23 cellular contexts compared by ENCODE assay signal in the genomic region with DNA sequence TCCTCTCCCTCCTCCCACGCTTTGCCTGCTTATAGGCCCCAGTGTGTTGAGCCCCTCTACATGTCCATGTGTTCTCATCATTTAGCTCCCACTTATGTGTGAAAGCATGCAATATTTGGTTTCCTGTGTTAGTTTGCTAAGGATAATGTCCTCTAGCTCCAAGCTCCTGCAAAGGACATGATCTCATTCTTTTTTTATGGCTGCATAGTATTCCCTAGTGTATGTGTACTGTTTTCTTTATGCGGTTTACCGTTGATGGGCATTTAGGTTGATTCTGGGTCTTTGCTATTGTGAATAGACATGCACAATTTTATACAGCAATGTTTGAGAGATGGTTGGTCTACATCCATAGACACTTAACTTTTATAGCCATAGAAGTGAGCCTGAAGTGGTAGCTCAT. TPM values are rescaled to one million over a fixed set of nuclear protein-coding genes. Genes with fewer than 3 reads are reported as not detected.
A peak's percentile ranks its signal among the peaks of the same experiment; 100 is the strongest.
DNase-seq lines count a peak whose midpoint lies in the region; ATAC-seq and TF ChIP-seq lines count a peak whose summit lies in the region.
"Had no signal": no experiment of that assay in that cellular context is flagged by ENCODE, and none has a peak within 500 bp of the region (broad histone marks: within the 10 kb centered on the region; RNA-seq: fewer than 3 reads in every experiment).

No MANE protein-coding gene starts in this region.

- DNase-seq in T-helper 1 cell (no peak), GM23338 (ENCODE audit: low spot score) (no peak), hepatocyte (ENCODE audit: low spot score) (no peak), NCI-H1417 (lab: John Stamatoyannopoulos, UW) (no peak)
- no peak for DNase-seq in activated naive CD8-positive, alpha-beta T cell treated with anti-CD3 and anti-CD28 coated beads, Interleukin-2, amount 10 ng/mL, durations not matched to agents 7 days and 5 days
- DNase-seq: activated CD8-positive, alpha-beta memory T cell treated with anti-CD3 and anti-CD28 coated beads for 24 hours; brain microvascular endothelial cell; DMS53; H9; Karpas-422; NCI-H1105 treated with DMSO at 0.1 percent for 48 hours; NCI-H69; PC-3; posterior cingulate gyrus; stimulated activated CD4-positive, alpha-beta T cell treated with anti-CD3 and anti-CD28 coated beads, Interleukin-4, amount 100 ng/mL, for 4 hours; tibial artery had no signal

- ATAC-seq in GM23338 (no peak), GM18511 (IDR thresholded peaks at IDR 0.05; ENCODE audit: unreplicated experiment) (no peak)
- no peak for ATAC-seq in activated naive CD8-positive, alpha-beta T cell treated with anti-CD3 and anti-CD28 coated beads, Interleukin-2, amount 10 ng/mL, durations not matched to agents 7 days and 5 days (ENCODE audit: low read depth)
- ATAC-seq: esophagus mucosa, PC-3 had no signal

- H3K36me3 Mint-ChIP-seq in T-helper 1 cell treated with Interleukin-12 subunit alpha and Interleukin-12 subunit beta and Interleukin-4 antibody, amounts not matched to agents 30 μg/mL and 1 μg/mL, for 36 hours (ENCODE audit: low read depth), result peaks cover 84% of the 10 kb centered on the region
- H3K36me3 Mint-ChIP-seq in GM23338 (ENCODE audit: low read depth), result peaks cover 80% of the 10 kb centered on the region
- H3K36me3 Mint-ChIP-seq in activated naive CD8-positive, alpha-beta T cell treated with anti-CD3 and anti-CD28 coated beads, Interleukin-2, amount 10 ng/mL, durations not matched to agents 7 days and 5 days, result peaks cover 67% of the 10 kb centered on the region

- no peaks in the 10 kb centered on the region for H3K9me2 ChIP-seq in GM23338 (ENCODE audit: insufficient read depth)
- H3K9me2 ChIP-seq in hepatocyte (replicated peaks; ENCODE audit: insufficient read depth), result no peaks in the 10 kb centered on the region

- H3K9me3 ChIP-seq in neutrophil (no peaks in the 10 kb centered on the region), hepatocyte (ENCODE audit: low read depth) (no peaks in the 10 kb centered on the region)
- H3K9me3 ChIP-seq: SJSA1, tibial artery had no signal

- H3K27me3 ChIP-seq in GM23338 (ENCODE audit: insufficient read depth) (no peaks in the 10 kb centered on the region), neutrophil (no peaks in the 10 kb centered on the region), hepatocyte (no peaks in the 10 kb centered on the region)
- H3K27me3 ChIP-seq: brain microvascular endothelial cell, SJSA1, tibial artery had no signal

- peak overlapping the region; percentile 70 for H3K4me3 Mint-ChIP-seq in T-helper 1 cell treated with Interleukin-12 subunit alpha and Interleukin-12 subunit beta and Interleukin-4 antibody, amounts not matched to agents 30 μg/mL and 1 μg/mL, for 36 hours
- no peak overlapping the region for H3K4me3 Mint-ChIP-seq in GM23338
- H3K4me3 Mint-ChIP-seq in activated naive CD8-positive, alpha-beta T cell treated with anti-CD3 and anti-CD28 coated beads, Interleukin-2, amount 10 ng/mL, durations not matched to agents 7 days and 5 days, result peak overlapping the region; percentile 80
- H3K4me3 Mint-ChIP-seq: dendritic cell treated with granulocyte-macrophage colony-stimulating factor and Interleukin-4, amounts not matched to agents 40 ng/mL and 50 ng/mL, for 4 days; H9 had no signal

- H4K20me1 ChIP-seq in GM23338 (replicated peaks; ENCODE audit: insufficient read depth) (peaks cover 50% of the 10 kb centered on the region), hepatocyte (ENCODE audit: insufficient read depth, poor library complexity, severe bottlenecking) (peaks cover 14% of the 10 kb centered on the region)

- H2AFZ ChIP-seq in GM23338, result no peak overlapping the region
- no peak overlapping the region for H2AFZ ChIP-seq in hepatocyte

- POLR2A ChIA-PET in activated naive CD8-positive, alpha-beta T cell treated with anti-CD3 and anti-CD28 coated beads, Interleukin-2, amount 10 ng/mL, durations not matched to agents 7 days and 5 days (lab: Charles Lee), result interaction anchor here (1.0 kb wide), 1 partner anchor 305 kb away, joined by 4 read pairs; the partner anchor contains the start of gene ETFBKMT

- TF ChIP-seq CTCF in GM23338 (conservative IDR thresholded peaks at IDR 0.05; ENCODE audit: low read depth in 2 of 2) (no peak), neutrophil (IDR thresholded peaks at IDR 0.05) (no peak), hepatocyte (IDR thresholded peaks at IDR 0.05; ENCODE audit: poor library complexity) (no peak)

- peaks cover 97% of the 10 kb centered on the region for H3K79me2 ChIP-seq in GM23338 (replicated peaks; ENCODE audit: insufficient read depth)
- H3K79me2 ChIP-seq in hepatocyte, result peaks cover 90% of the 10 kb centered on the region

- H3K27ac Mint-ChIP-seq in T-helper 1 cell treated with Interleukin-12 subunit alpha and Interleukin-12 subunit beta and Interleukin-4 antibody, amounts not matched to agents 30 μg/mL and 1 μg/mL, for 36 hours, result peak overlapping the region; percentile 72
- no peak overlapping the region for H3K27ac Mint-ChIP-seq in GM23338
- peak overlapping the region; percentile 83 for H3K27ac Mint-ChIP-seq in activated naive CD8-positive, alpha-beta T cell treated with anti-CD3 and anti-CD28 coated beads, Interleukin-2, amount 10 ng/mL, durations not matched to agents 7 days and 5 days
- H3K27ac Mint-ChIP-seq: dendritic cell treated with granulocyte-macrophage colony-stimulating factor and Interleukin-4, amounts not matched to agents 40 ng/mL and 50 ng/mL, for 4 days had no signal

- H3F3A ChIP-seq in GM23338 (replicated peaks; ENCODE audit: low read depth), result peaks cover 19% of the 10 kb centered on the region

- H3K4me2 ChIP-seq in GM23338, result no peak overlapping the region
- H3K4me2 ChIP-seq in hepatocyte, result no peak overlapping the region

- H3K4me3 ChIP-seq in GM23338, result no peak overlapping the region
- H3K4me3 ChIP-seq in neutrophil (ENCODE audit: low read depth in 1 of 2, low read length in 1 of 2), result peak overlapping the region; percentile 34 to 83
- no peak overlapping the region for H3K4me3 ChIP-seq in hepatocyte
- H3K4me3 ChIP-seq: SJSA1, tibial artery had no signal

- H3K36me3 ChIP-seq in GM23338 (ENCODE audit: insufficient read depth) (peaks cover 26% of the 10 kb centered on the region), neutrophil (peaks cover 83% of the 10 kb centered on the region), hepatocyte (replicated peaks; ENCODE audit: insufficient read depth, low read depth) (no peaks in the 10 kb centered on the region)

- H3K27ac ChIP-seq in GM23338 (ENCODE audit: low read depth), result 0 out of 2 replicates have a peak overlapping the region, but pooled peaks have one; percentile 42
- H3K27ac ChIP-seq in neutrophil, result peak overlapping the region; percentile 100
- H3K27ac ChIP-seq in hepatocyte, result no peak overlapping the region
- H3K27ac ChIP-seq: 22Rv1, brain microvascular endothelial cell, SJSA1, tibial artery had no signal

- H3K9me3 Mint-ChIP-seq in T-helper 1 cell treated with Interleukin-12 subunit alpha and Interleukin-12 subunit beta and Interleukin-4 antibody, amounts not matched to agents 30 μg/mL and 1 μg/mL, for 36 hours, result peaks cover 24% of the 10 kb centered on the region
- H3K9me3 Mint-ChIP-seq in GM23338, result peaks cover 7% of the 10 kb centered on the region
- H3K9me3 Mint-ChIP-seq in activated naive CD8-positive, alpha-beta T cell treated with anti-CD3 and anti-CD28 coated beads, Interleukin-2, amount 10 ng/mL, durations not matched to agents 7 days and 5 days, result peaks cover 4% of the 10 kb centered on the region

- H3K27me3 Mint-ChIP-seq in T-helper 1 cell treated with Interleukin-12 subunit alpha and Interleukin-12 subunit beta and Interleukin-4 antibody, amounts not matched to agents 30 μg/mL and 1 μg/mL, for 36 hours (ENCODE audit: low read depth), result no peaks in the 10 kb centered on the region
- H3K27me3 Mint-ChIP-seq in GM23338 (ENCODE audit: insufficient read depth, low read depth, poor library complexity), result peaks cover 5% of the 10 kb centered on the region
- no peaks in the 10 kb centered on the region for H3K27me3 Mint-ChIP-seq in activated naive CD8-positive, alpha-beta T cell treated with anti-CD3 and anti-CD28 coated beads, Interleukin-2, amount 10 ng/mL, durations not matched to agents 7 days and 5 days
- H3K27me3 Mint-ChIP-seq: dendritic cell treated with granulocyte-macrophage colony-stimulating factor and Interleukin-4, amounts not matched to agents 40 ng/mL and 50 ng/mL, for 4 days had no signal

- WGBS in hepatocyte (ENCODE audit: low lambda C conversion rate, missing lambda C conversion rate), result 99% methylated on average over 3 of the region's 3 CpGs

- H3K4me1 ChIP-seq in GM23338 (ENCODE audit: insufficient read depth) (peaks cover 54% of the 10 kb centered on the region), neutrophil (ENCODE audit: control insufficient read depth in 1 of 2, insufficient read depth in 1 of 2, low read depth in 1 of 2, low read length in 1 of 2) (peaks cover 70 to 80% of the 10 kb centered on the region in 2 experiments), hepatocyte (ENCODE audit: insufficient read depth) (peaks cover 7% of the 10 kb centered on the region)

- H3K4me1 Mint-ChIP-seq in T-helper 1 cell treated with Interleukin-12 subunit alpha and Interleukin-12 subunit beta and Interleukin-4 antibody, amounts not matched to agents 30 μg/mL and 1 μg/mL, for 36 hours (ENCODE audit: low read depth), result peaks cover 65% of the 10 kb centered on the region
- H3K4me1 Mint-ChIP-seq in GM23338, result peaks cover 51% of the 10 kb centered on the region
- H3K4me1 Mint-ChIP-seq in activated naive CD8-positive, alpha-beta T cell treated with anti-CD3 and anti-CD28 coated beads, Interleukin-2, amount 10 ng/mL, durations not matched to agents 7 days and 5 days, result peaks cover 67% of the 10 kb centered on the region

TF ChIP-seq in GM23338, 12 proteins besides CTCF, POLR2A, EP300 and RAD21 (continues in another document):
- TF ChIP-seq CREB1 (CRISPR knock-in tag; IDR thresholded peaks at IDR 0.05; ENCODE audit: low read depth), result no peak

RNA-seq across cellular contexts. Expression of gene RESF1, which starts 5.1 kb away (rescaled TPM):
- 236 and 313 TPM in 2 replicates for total RNA-seq in GM23338 (2014; rRNA removed; shearing (Covaris generic))
- 126 and 134 TPM in 2 replicates for polyA plus RNA-seq in GM23338 (2016; fragmentation: Nextera tagmentation; extraction: Ambion mirVana)
- total RNA-seq in activated naive CD8-positive, alpha-beta T cell treated with anti-CD3 and anti-CD28 coated beads, Interleukin-2, amount 10 ng/mL, durations not matched to agents 7 days and 5 days, result 100 to 1,000 TPM; 252 to 261 TPM
- total RNA-seq in hepatocyte, result 63.8 and 91.5 TPM in 2 replicates
- polyA plus RNA-seq in hepatocyte, result 23.9 and 28.8 TPM in 2 replicates

Comparison
In these comparisons a context has a peak if more than half of its experiments do, and no peak if none do; other contexts are left out.
1. H3K4me3 ChIP-seq: peak in neutrophil (2 of 2); none in GM23338 (single experiment) and hepatocyte (single experiment).